24 cellular contexts compared by ENCODE assay signal in genomic region chr5:77425998-77426659, GRCh38.
A peak's percentile ranks its signal among the peaks of the same experiment; 100 is the strongest.
DNase-seq lines count a peak whose midpoint lies in the region; ATAC-seq and TF ChIP-seq lines count a peak whose summit lies in the region.
"Had no signal": no experiment of that assay in that cellular context is flagged by ENCODE, and none has a peak within 500 bp of the region (broad histone marks: within the 10 kb centered on the region; RNA-seq: fewer than 3 reads in every experiment).

No MANE protein-coding gene starts in this region.

- no peak for DNase-seq in SK-N-SH
- DNase-seq in fibroblast of the aortic adventitia (ENCODE audit: low read depth), result peak; percentile 22
- DNase-seq in prostate gland (ENCODE audit: low spot score), result peak; percentile 19
- DNase-seq in H9, result no peak
- DNase-seq in H7, result no peak
- DNase-seq in activated CD4-positive, alpha-beta T cell treated with anti-CD3 and anti-CD28 coated beads for 36 hours, result no peak
- DNase-seq: activated CD4-positive, alpha-beta T cell treated with anti-CD3 and anti-CD28 coated beads, Interleukin-2, amount 10 ng/mL, durations not matched to agents 7 days and 5 days; activated CD8-positive, alpha-beta memory T cell treated with anti-CD3 and anti-CD28 coated beads, Interleukin-2, amount 50 U/mL, for 4 hours; activated effector memory CD4-positive, alpha-beta T cell treated with Interleukin-2 at 50 U/mL for 16 hours; amniotic stem cell; DMS 273 treated with DMSO at 0.1 percent for 48 hours; effector CD8-positive, alpha-beta T cell; esophagus squamous epithelium; GDM1; left ventricle myocardium superior; NCI-H1694 treated with DMSO at 0.1 percent for 48 hours; NCI-H226; right cardiac atrium; stimulated activated naive B cell treated with anti-CD40 and anti-IgM and Interleukin-4, amounts not matched to agents 10 μg/mL and 1 μg/mL and 100 μg/mL, for 72 hours; transverse colon had no signal

- H2BK12ac ChIP-seq in H9 (ENCODE audit: insufficient read length, low read depth, low read length), result no peak overlapping the region

- no peak overlapping the region for H3K18ac ChIP-seq in H9 (ENCODE audit: insufficient read length, low read depth, low read length)

- POLR2A ChIA-PET in SK-N-SH (lab: Yijun Ruan, JAX), result no interaction called here
- POLR2A ChIA-PET in activated CD4-positive, alpha-beta T cell treated with anti-CD3 and anti-CD28 coated beads for 36 hours (lab: Charles Lee), result no interaction called here

- H3K9me2 ChIP-seq in SK-N-SH, result no peaks in the 10 kb centered on the region

- H3K4me1 Mint-ChIP-seq in H9, result peaks cover 0 to 4% of the 10 kb centered on the region in 2 experiments; a peak in 1 of 4 replicates
- peaks cover 6% of the 10 kb centered on the region for H3K4me1 Mint-ChIP-seq in activated CD4-positive, alpha-beta T cell treated with anti-CD3 and anti-CD28 coated beads for 36 hours

- WGBS in SK-N-SH (ENCODE audit: low lambda C conversion rate), result 58% methylated on average over 8 of the region's 8 CpGs
- WGBS in prostate gland, result 35% methylated on average over 8 of the region's 8 CpGs
- WGBS in H9 (ENCODE audit: extremely low coverage, insufficient read length, low lambda C conversion rate), result no CpG with 5 or more reads among the region's 8 CpGs

- H4K8ac ChIP-seq in H9 (replicated peaks; ENCODE audit: insufficient read length, low read depth, low read length), result no peak overlapping the region

- no peak overlapping the region for H3K4me3 Mint-ChIP-seq in H9
- no peak overlapping the region for H3K4me3 Mint-ChIP-seq in activated CD4-positive, alpha-beta T cell treated with anti-CD3 and anti-CD28 coated beads for 36 hours
- H3K4me3 Mint-ChIP-seq: activated CD4-positive, alpha-beta T cell treated with anti-CD3 and anti-CD28 coated beads, Interleukin-2, amount 10 ng/mL, durations not matched to agents 7 days and 5 days; IgD-negative memory B cell; stimulated activated naive B cell treated with anti-CD40 and anti-IgM and Interleukin-4, amounts not matched to agents 10 μg/mL and 1 μg/mL and 100 μg/mL, for 72 hours had no signal

- H2BK5ac ChIP-seq in H9 (ENCODE audit: insufficient read length, low read length), result no peak overlapping the region

- H3K9me3 Mint-ChIP-seq in H9, result no peaks in the 10 kb centered on the region; a peak in 1 of 5 replicates
- H3K9me3 Mint-ChIP-seq in activated CD4-positive, alpha-beta T cell treated with anti-CD3 and anti-CD28 coated beads for 36 hours (ENCODE audit: low read depth), result no peaks in the 10 kb centered on the region
- H3K9me3 Mint-ChIP-seq: stimulated activated naive B cell treated with anti-CD40 and anti-IgM and Interleukin-4, amounts not matched to agents 10 μg/mL and 1 μg/mL and 100 μg/mL, for 72 hours had no signal

- H3K23ac ChIP-seq in H9 (ENCODE audit: insufficient read length, low read depth, low read length), result no peak overlapping the region

- no peaks in the 10 kb centered on the region for H3K79me1 ChIP-seq in H9 (ENCODE audit: insufficient read depth, low read depth, low read length, poor library complexity, severe bottlenecking)

- no peaks in the 10 kb centered on the region for H3K23me2 ChIP-seq in H9 (ENCODE audit: insufficient read length, low read depth, low read length, poor library complexity, severe bottlenecking)

- no peak overlapping the region for H3K4me3 ChIP-seq in SK-N-SH (ENCODE audit: low read depth in 2 of 2, low read length in 1 of 2)
- no peak overlapping the region for H3K4me3 ChIP-seq in fibroblast of the aortic adventitia (ENCODE audit: low read depth, low read length)
- H3K4me3 ChIP-seq in prostate gland, result no peak overlapping the region
- H3K4me3 ChIP-seq in H7 (ENCODE audit: insufficient read depth, low read depth, low read length), result no peak overlapping the region
- H3K4me3 ChIP-seq: esophagus squamous epithelium, HAP-1, transverse colon had no signal

- H3K4me1 ChIP-seq in SK-N-SH (ENCODE audit: control insufficient read depth in 1 of 2, insufficient read depth in 2 of 2, low read depth in 1 of 2, low read length in 1 of 2) (peaks cover 0 to 9% of the 10 kb centered on the region in 2 experiments; a peak in 1 of 4 replicates), prostate gland (replicated peaks) (no peaks in the 10 kb centered on the region), H9 (ENCODE audit: insufficient read depth, low read length) (no peaks in the 10 kb centered on the region)
- H3K4me1 ChIP-seq: HAP-1 had no signal

- no peak overlapping the region for H4K5ac ChIP-seq in H9 (ENCODE audit: insufficient read length, low read depth, low read length)

- no peak overlapping the region for H3K56ac ChIP-seq in H9 (ENCODE audit: insufficient read length, low read depth, low read length)

- CTCF ChIA-PET in SK-N-SH (lab: Yijun Ruan, JAX), result interaction anchor here (1.3 to 3.6 kb wide), 4 partner anchors 9 to 17 kb away, joined by 4 to 17 read pairs (median 8); no protein-coding TSS in a partner anchor
- CTCF ChIA-PET in activated CD4-positive, alpha-beta T cell treated with anti-CD3 and anti-CD28 coated beads for 36 hours (lab: Charles Lee), result interaction anchor here (1.5 kb wide), 1 partner anchor 184 kb away, joined by 4 read pairs; no protein-coding TSS in a partner anchor

- no peaks in the 10 kb centered on the region for H3K27me3 ChIP-seq in SK-N-SH (ENCODE audit: insufficient read depth)
- no peaks in the 10 kb centered on the region for H3K27me3 ChIP-seq in prostate gland (replicated peaks; ENCODE audit: insufficient read depth)
- H3K27me3 ChIP-seq in H9 (ENCODE audit: insufficient read depth, low read length), result no peaks in the 10 kb centered on the region
- H3K27me3 ChIP-seq in H7 (ENCODE audit: control insufficient read depth, insufficient read depth, low read length), result no peaks in the 10 kb centered on the region
- H3K27me3 ChIP-seq: esophagus squamous epithelium, transverse colon had no signal

- TF ChIP-seq RAD21 in SK-N-SH (IDR thresholded peaks at IDR 0.05; ENCODE audit: low read length), result no peak

- H2AFZ ChIP-seq in SK-N-SH (ENCODE audit: low read depth) (no peak overlapping the region), H9 (ENCODE audit: low read length) (no peak overlapping the region)

- H3K9ac ChIP-seq in SK-N-SH, result no peak overlapping the region
- no peak overlapping the region for H3K9ac ChIP-seq in H9 (ENCODE audit: extremely low read depth, insufficient read length, low read length)

- H3K4me2 ChIP-seq in SK-N-SH (peak overlapping the region; percentile 35; the same call in 1 of the 2 replicates), H9 (ENCODE audit: insufficient read depth, insufficient read length, low read length) (no peak overlapping the region)

- no peak for TF ChIP-seq EP300 in SK-N-SH (IDR thresholded peaks at IDR 0.05; ENCODE audit: borderline replicate concordance in 1 of 2, low read depth in 1 of 2, low read length in 1 of 2)

- H3K14ac ChIP-seq in H9 (ENCODE audit: insufficient read depth, low read length), result no peak overlapping the region

- intact Hi-C loops in prostate gland (cut with DNase I), result no loop called here
- intact Hi-C loops in activated CD4-positive, alpha-beta T cell treated with anti-CD3 and anti-CD28 coated beads for 36 hours (cut with DNase I, micrococcal nuclease), result no loop called here

- H3K79me2 ChIP-seq in SK-N-SH (ENCODE audit: insufficient read depth), result no peaks in the 10 kb centered on the region
- H3K79me2 ChIP-seq in H9 (ENCODE audit: insufficient read depth, low read length), result no peaks in the 10 kb centered on the region

- H2BK15ac ChIP-seq in H9 (ENCODE audit: low read depth, low read length), result no peak overlapping the region

- H3K27ac ChIP-seq in SK-N-SH (ENCODE audit: low read depth in 2 of 2, low read length in 1 of 2), result peak overlapping the region in 1 of 2 experiments; percentile 48; a peak in 1 of 4 replicates
- H3K27ac ChIP-seq in prostate gland, result peak overlapping the region; percentile 6 to 24
- no peak overlapping the region for H3K27ac ChIP-seq in H9 (ENCODE audit: insufficient read length, low read depth, low read length)
- H3K27ac ChIP-seq: transverse colon had no signal

- TF ChIP-seq POLR2A in prostate gland (IDR thresholded peaks at IDR 0.05), result no peak

- H4K91ac ChIP-seq in H9 (ENCODE audit: insufficient read length, low read depth, low read length), result no peak overlapping the region

- peaks cover 0 to 2% (median 0%) of the 10 kb centered on the region in 3 experiments; a peak in 1 of 7 replicates for H3K36me3 Mint-ChIP-seq in H9 (ENCODE audit: insufficient read depth in 1 of 3, low read depth in 3 of 3)
- H3K36me3 Mint-ChIP-seq in activated CD4-positive, alpha-beta T cell treated with anti-CD3 and anti-CD28 coated beads for 36 hours (ENCODE audit: low read depth), result peaks cover 2% of the 10 kb centered on the region

- H3T11ph ChIP-seq in H9 (ENCODE audit: low read length), result no peak overlapping the region

- ATAC-seq in SK-N-SH treated with all-trans-retinoic acid at 6 μM for 48 hours (no peak), GM18502 (IDR thresholded peaks at IDR 0.05; ENCODE audit: poor library complexity, unreplicated experiment) (no peak)
- ATAC-seq in activated CD4-positive, alpha-beta T cell treated with anti-CD3 and anti-CD28 coated beads for 36 hours, result no peak
- ATAC-seq: left ventricle myocardium superior had no signal

- H3F3A ChIP-seq in SK-N-SH (replicated peaks; ENCODE audit: insufficient read depth), result peaks cover 16% of the 10 kb centered on the region

- no peaks in the 10 kb centered on the region for H3K9me3 ChIP-seq in SK-N-SH
- no peaks in the 10 kb centered on the region for H3K9me3 ChIP-seq in prostate gland
- no peaks in the 10 kb centered on the region for H3K9me3 ChIP-seq in H9 (ENCODE audit: control insufficient read depth, low read depth, low read length)
- H3K9me3 ChIP-seq: esophagus squamous epithelium, HAP-1, transverse colon had no signal

- no peak overlapping the region for H3K4ac ChIP-seq in H9 (ENCODE audit: low read depth, low read length)

- no peak overlapping the region for H2BK120ac ChIP-seq in H9 (ENCODE audit: low read depth, low read length, poor library complexity, severe bottlenecking)

- no peak overlapping the region for H2BK20ac ChIP-seq in H9 (ENCODE audit: low read depth, low read length, poor library complexity, severe bottlenecking)

- H4K20me1 ChIP-seq in SK-N-SH (ENCODE audit: insufficient read depth) (no peaks in the 10 kb centered on the region), H9 (ENCODE audit: control insufficient read depth, insufficient read depth, insufficient read length) (no peaks in the 10 kb centered on the region)

- H3K36me3 ChIP-seq in SK-N-SH (replicated peaks in 1 of 2; ENCODE audit: control insufficient read depth in 1 of 2, insufficient read depth in 2 of 2, low read length in 1 of 2), result peaks cover 7 to 26% of the 10 kb centered on the region in 2 experiments
- no peaks in the 10 kb centered on the region for H3K36me3 ChIP-seq in prostate gland
- H3K36me3 ChIP-seq in H7 (replicated peaks; ENCODE audit: control insufficient read depth, insufficient read depth, low read length), result peaks cover 3% of the 10 kb centered on the region; the same call in 1 of the 2 replicates
- H3K36me3 ChIP-seq: HAP-1 had no signal

- H3K27ac Mint-ChIP-seq in H9, result 0 out of 7 replicates have a peak overlapping the region, but pooled peaks of 1 of the 3 experiments have one; percentile 32
- no peak overlapping the region for H3K27ac Mint-ChIP-seq in activated CD4-positive, alpha-beta T cell treated with anti-CD3 and anti-CD28 coated beads for 36 hours
- H3K27ac Mint-ChIP-seq: activated CD4-positive, alpha-beta T cell treated with anti-CD3 and anti-CD28 coated beads, Interleukin-2, amount 10 ng/mL, durations not matched to agents 7 days and 5 days; IgD-negative memory B cell; stimulated activated naive B cell treated with anti-CD40 and anti-IgM and Interleukin-4, amounts not matched to agents 10 μg/mL and 1 μg/mL and 100 μg/mL, for 72 hours had no signal

- H3K27me3 Mint-ChIP-seq in H9 (ENCODE audit: low read depth), result no peaks in the 10 kb centered on the region
- H3K27me3 Mint-ChIP-seq in activated CD4-positive, alpha-beta T cell treated with anti-CD3 and anti-CD28 coated beads for 36 hours, result peaks cover 2% of the 10 kb centered on the region
- H3K27me3 Mint-ChIP-seq: activated CD4-positive, alpha-beta T cell treated with anti-CD3 and anti-CD28 coated beads, Interleukin-2, amount 10 ng/mL, durations not matched to agents 7 days and 5 days; stimulated activated naive B cell treated with anti-CD40 and anti-IgM and Interleukin-4, amounts not matched to agents 10 μg/mL and 1 μg/mL and 100 μg/mL, for 72 hours had no signal

- no peak overlapping the region for H2AK5ac ChIP-seq in H9 (ENCODE audit: insufficient read length, low read length)

- TF ChIP-seq CTCF in SK-N-SH (IDR thresholded peaks at IDR 0.05) (no peak), fibroblast of the aortic adventitia (IDR thresholded peaks at IDR 0.05; ENCODE audit: insufficient read depth, low read length) (no peak), prostate gland (IDR thresholded peaks at IDR 0.05) (no peak), H9 (conservative IDR thresholded peaks at IDR 0.05) (no peak)

Comparison
In these comparisons a context has a peak if more than half of its experiments do, and no peak if none do; other contexts are left out.
1. DNase-seq: peak in fibroblast of the aortic adventitia (single experiment) and prostate gland (single experiment); none in SK-N-SH (single experiment), H9 (single experiment), H7 (single experiment) and activated CD4-positive, alpha-beta T cell treated with anti-CD3 and anti-CD28 coated beads for 36 hours (single experiment).